In genomic region chr11:20261526-20261925, GRCh38 we compare ENCODE assay signal across 20 cellular contexts.
"Had no signal": no experiment of that assay in that cellular context is flagged by ENCODE, and none has a peak within 500 bp of the region (broad histone marks: within the 10 kb centered on the region; RNA-seq: fewer than 3 reads in every experiment).

No MANE protein-coding gene starts in this region.

- ATAC-seq: activated T-cell treated with anti-CD3 and anti-CD28 coated beads, Interleukin-2, amount 50 U/mL, for 4 hours; effector memory CD8-positive, alpha-beta T cell; esophagus mucosa; gastroesophageal sphincter; left colon; right cardiac atrium had no signal

- H3K36me3 ChIP-seq: adrenal gland, ascending aorta, breast epithelium, colonic mucosa, gastroesophageal sphincter, neutrophil had no signal

- H3K4me3 ChIP-seq: adrenal gland, ascending aorta, breast epithelium, colonic mucosa, dorsolateral prefrontal cortex, gastroesophageal sphincter had no signal

- H3K27ac ChIP-seq: adrenal gland, ascending aorta, breast epithelium, colonic mucosa, dorsolateral prefrontal cortex, gastroesophageal sphincter, neutrophil, parathyroid adenoma had no signal

- H3K9me3 ChIP-seq: adrenal gland, ascending aorta, breast epithelium, colonic mucosa, gastroesophageal sphincter, neutrophil had no signal

- DNase-seq: activated CD4-positive, alpha-beta T cell treated with anti-CD3 and anti-CD28 coated beads for 1 hour; activated CD8-positive, alpha-beta memory T cell treated with anti-CD3 and anti-CD28 coated beads for 24 hours; activated CD8-positive, alpha-beta memory T cell treated with anti-CD3 and anti-CD28 coated beads, Interleukin-2, amount 50 U/mL, for 4 hours; activated naive CD4-positive, alpha-beta T cell; activated T-cell treated with anti-CD3 and anti-CD28 coated beads, Interleukin-2, amount 50 U/mL, for 4 hours; adrenal gland; colonic mucosa; dorsolateral prefrontal cortex; effector memory CD8-positive, alpha-beta T cell; head of caudate nucleus; left colon; right cardiac atrium; stimulated activated CD4-positive, alpha-beta T cell treated with anti-CD3 and anti-CD28 coated beads, Interleukin-4, amount 100 ng/mL, for 24 hours; stimulated activated naive CD4-positive, alpha-beta T cell treated with Interleukin-2 at 50 U/mL for 16 hours had no signal

- H3K79me2 ChIP-seq: parathyroid adenoma had no signal

- H3K4me1 ChIP-seq: adrenal gland, breast epithelium, colonic mucosa, gastroesophageal sphincter, parathyroid adenoma had no signal

- H2AFZ ChIP-seq: parathyroid adenoma had no signal
